8 cellular contexts compared by ENCODE assay signal in genomic region chr16:89256651-89257254, GRCh38. TPM values are rescaled to one million over a fixed set of nuclear protein-coding genes. Genes with fewer than 3 reads are reported as not detected.
A peak's percentile ranks its signal among the peaks of the same experiment; 100 is the strongest.
DNase-seq lines count a peak whose midpoint lies in the region; ATAC-seq, FAIRE-seq and TF ChIP-seq lines count a peak whose summit lies in the region.

No MANE protein-coding gene starts in this region.

- H3K27me3 Mint-ChIP-seq in memory B cell, result peaks cover 16% of the 10 kb centered on the region

- H3K4me1 Mint-ChIP-seq in memory B cell, result peaks cover 8% of the 10 kb centered on the region

- H3K4me3 Mint-ChIP-seq in memory B cell, result peak overlapping the region; percentile 43

- H3K9me3 ChIP-seq in A549, result no peaks in the 10 kb centered on the region
- no peaks in the 10 kb centered on the region for H3K9me3 ChIP-seq in duodenal mucosa (ENCODE audit: control insufficient read depth in 1 of 2, low read length in 2 of 2)

- DNase-seq in A549 (ENCODE audit: low read depth in 1 of 2, low spot score in 1 of 2), result peak in 1 of 2 experiments; percentile 48
- DNase-seq in HUDEP-2 (lab: John Stamatoyannopoulos, UW; ENCODE audit: unreplicated experiment in 76 of 76), result peak in 62 of 76 experiments; percentile 15 to 84 (median 60)
- DNase-seq in activated CD4-positive, alpha-beta T cell treated with anti-CD3 and anti-CD28 coated beads, Interleukin-2, amount 50 U/mL, for 48 hours, result peak; percentile 75 to 81
- peak in 1 of 2 donors; percentile 37 for DNase-seq in memory B cell (ENCODE audit: low spot score in 2 of 2)
- peak; percentile 77 for DNase-seq in stimulated activated CD8-positive, alpha-beta memory T cell treated with anti-CD3 and anti-CD28 coated beads, Interleukin-12 subunit alpha, Interleukin-12 subunit beta, amount 100 ng/mL, for 4 hours (ENCODE audit: low read depth)
- DNase-seq in hippocampal formation (lab: John Stamatoyannopoulos, UW), result no peak

- H3K4me1 ChIP-seq in A549 (peaks cover 10% of the 10 kb centered on the region; the same call in 2 of the 3 replicates), duodenal mucosa (ENCODE audit: control insufficient read depth in 1 of 2, insufficient read depth in 2 of 2, low read length in 2 of 2) (peaks cover 0 to 5% of the 10 kb centered on the region in 2 donors)

- peak; percentile 58 to 70 for ATAC-seq in A549
- ATAC-seq in memory B cell (ENCODE audit: low read depth), result peak; percentile 72
- no peak for ATAC-seq in HG03175 (IDR thresholded peaks at IDR 0.05; ENCODE audit: unreplicated experiment)

- WGBS in A549 (ENCODE audit: missing lambda C conversion rate), result 58% methylated on average over 36 of the region's 57 CpGs

- H3K4me2 ChIP-seq in A549, result peak overlapping the region; percentile 66

- no peak for TF ChIP-seq RAD21 in A549 (conservative IDR thresholded peaks at IDR 0.05 in 1 of 2, IDR thresholded peaks at IDR 0.05 in 1 of 2)

- peak overlapping the region; percentile 64 to 78 for H3K9ac ChIP-seq in duodenal mucosa (ENCODE audit: low read depth in 1 of 2, low read length in 2 of 2)

- H3K27me3 ChIP-seq in duodenal mucosa (ENCODE audit: control insufficient read depth in 1 of 2, insufficient read depth in 2 of 2, low read length in 2 of 2), result no peaks in the 10 kb centered on the region

- H3K27ac ChIP-seq in A549 (peak overlapping the region; percentile 19 to 74; a peak in 2 of 6 replicates), duodenal mucosa (ENCODE audit: low read depth, low read length) (no peak overlapping the region)

- H3K36me3 Mint-ChIP-seq in memory B cell, result no peaks in the 10 kb centered on the region

- no peak overlapping the region for H3K27ac Mint-ChIP-seq in memory B cell

- no peak for TF ChIP-seq POLR2A in A549 (IDR thresholded peaks at IDR 0.05; ENCODE audit: low read length)

- no peaks in the 10 kb centered on the region for H3K36me3 ChIP-seq in duodenal mucosa (ENCODE audit: control insufficient read depth in 1 of 2, insufficient read depth in 2 of 2, low read length in 2 of 2)

- CTCF ChIA-PET in A549 (lab: Yijun Ruan, JAX), result no interaction called here

- no peak for TF ChIP-seq EP300 in A549 (IDR thresholded peaks at IDR 0.05)

- no peak for FAIRE-seq in A549 (lab: Jason Lieb, UNC)

- no peak for TF ChIP-seq CTCF in A549 (IDR thresholded peaks at IDR 0.05)

- POLR2A ChIA-PET in A549 (lab: Yijun Ruan, JAX), result no interaction called here

- H3K9me3 Mint-ChIP-seq in memory B cell, result peaks cover 1% of the 10 kb centered on the region

- H3K4me3 ChIP-seq in A549 (no peak overlapping the region; the same call in 2 of the 3 replicates), duodenal mucosa (ENCODE audit: low read depth in 1 of 2, low read length in 2 of 2) (peak overlapping the region; percentile 68 to 73)

TF ChIP-seq in A549, 52 proteins besides CTCF, POLR2A, EP300 and RAD21:
- TF ChIP-seq MAFK (IDR thresholded peaks at IDR 0.05; ENCODE audit: partially characterized antibody), result no peak
- no peak for TF ChIP-seq MAZ (IDR thresholded peaks at IDR 0.05; ENCODE audit: borderline replicate concordance, low read depth, low read length)
- TF ChIP-seq CHD4 (IDR thresholded peaks at IDR 0.05; ENCODE audit: borderline replicate concordance), result no peak
- no peak for TF ChIP-seq HOXB5 (CRISPR knock-in tag; IDR thresholded peaks at IDR 0.05)
- no peak for TF ChIP-seq BCL3 (IDR thresholded peaks at IDR 0.05)
- TF ChIP-seq, protein P1, sequence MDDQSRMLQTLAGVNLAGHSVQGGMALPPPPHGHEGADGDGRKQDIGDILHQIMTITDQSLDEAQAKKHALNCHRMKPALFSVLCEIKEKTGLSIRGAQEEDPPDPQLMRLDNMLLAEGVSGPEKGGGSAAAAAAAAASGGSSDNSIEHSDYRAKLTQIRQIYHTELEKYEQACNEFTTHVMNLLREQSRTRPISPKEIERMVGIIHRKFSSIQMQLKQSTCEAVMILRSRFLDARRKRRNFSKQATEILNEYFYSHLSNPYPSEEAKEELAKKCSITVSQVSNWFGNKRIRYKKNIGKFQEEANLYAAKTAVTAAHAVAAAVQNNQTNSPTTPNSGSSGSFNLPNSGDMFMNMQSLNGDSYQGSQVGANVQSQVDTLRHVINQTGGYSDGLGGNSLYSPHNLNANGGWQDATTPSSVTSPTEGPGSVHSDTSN (IDR thresholded peaks at IDR 0.05), result no peak
- TF ChIP-seq, protein P2, sequence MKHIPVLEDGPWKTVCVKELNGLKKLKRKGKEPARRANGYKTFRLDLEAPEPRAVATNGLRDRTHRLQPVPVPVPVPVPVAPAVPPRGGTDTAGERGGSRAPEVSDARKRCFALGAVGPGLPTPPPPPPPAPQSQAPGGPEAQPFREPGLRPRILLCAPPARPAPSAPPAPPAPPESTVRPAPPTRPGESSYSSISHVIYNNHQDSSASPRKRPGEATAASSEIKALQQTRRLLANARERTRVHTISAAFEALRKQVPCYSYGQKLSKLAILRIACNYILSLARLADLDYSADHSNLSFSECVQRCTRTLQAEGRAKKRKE (CRISPR knock-in tag; IDR thresholded peaks at IDR 0.05; ENCODE audit: low read depth), result no peak
- no peak for TF ChIP-seq HEYL (CRISPR knock-in tag; IDR thresholded peaks at IDR 0.05)
- no peak for TF ChIP-seq HOXA7 (CRISPR knock-in tag; IDR thresholded peaks at IDR 0.05)
- TF ChIP-seq MYC (IDR thresholded peaks at IDR 0.05; ENCODE audit: borderline replicate concordance, low read length), result no peak
- TF ChIP-seq, protein P3, sequence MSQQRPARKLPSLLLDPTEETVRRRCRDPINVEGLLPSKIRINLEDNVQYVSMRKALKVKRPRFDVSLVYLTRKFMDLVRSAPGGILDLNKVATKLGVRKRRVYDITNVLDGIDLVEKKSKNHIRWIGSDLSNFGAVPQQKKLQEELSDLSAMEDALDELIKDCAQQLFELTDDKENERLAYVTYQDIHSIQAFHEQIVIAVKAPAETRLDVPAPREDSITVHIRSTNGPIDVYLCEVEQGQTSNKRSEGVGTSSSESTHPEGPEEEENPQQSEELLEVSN (IDR thresholded peaks at IDR 0.05; ENCODE audit: borderline replicate concordance, low read depth), result peak; percentile 72; the same call in 1 of the 2 replicates
- no peak for TF ChIP-seq CHD2 (IDR thresholded peaks at IDR 0.05; ENCODE audit: low read length, partially characterized antibody)
- no peak for TF ChIP-seq NPAS2 (CRISPR knock-in tag; IDR thresholded peaks at IDR 0.05; ENCODE audit: borderline replicate concordance)
- TF ChIP-seq POLR2AphosphoS2 (conservative IDR thresholded peaks at IDR 0.05; ENCODE audit: low read length), result no peak
- TF ChIP-seq FOSL2 (IDR thresholded peaks at IDR 0.05), result 0 out of 2 replicates have a peak, but pooled peaks have one; percentile 8
- peak; percentile 58 for TF ChIP-seq FOSL2 (CRISPR knock-in tag; IDR thresholded peaks at IDR 0.05)
- TF ChIP-seq PHF8 (IDR thresholded peaks at IDR 0.05; ENCODE audit: borderline replicate concordance, low read depth), result no peak
- no peak for TF ChIP-seq RARB (CRISPR knock-in tag; IDR thresholded peaks at IDR 0.05)
- no peak for TF ChIP-seq SREBF2 (IDR thresholded peaks at IDR 0.05)
- TF ChIP-seq JUN (IDR thresholded peaks at IDR 0.05), result no peak
- TF ChIP-seq ZSCAN20 (CRISPR knock-in tag; IDR thresholded peaks at IDR 0.05), result no peak
- TF ChIP-seq CBX8 (IDR thresholded peaks at IDR 0.05), result no peak
- peak; percentile 67; the same call in 1 of the 2 replicates for TF ChIP-seq MAX (IDR thresholded peaks at IDR 0.05)
- TF ChIP-seq ZFP36 (IDR thresholded peaks at IDR 0.05; ENCODE audit: borderline replicate concordance, partially characterized antibody), result no peak
- TF ChIP-seq TFCP2L1 (CRISPR knock-in tag; IDR thresholded peaks at IDR 0.05), result no peak

RNA-seq across cellular contexts. Expression of gene ZNF778, which starts 39.2 kb away (rescaled TPM):
- polyA plus RNA-seq in A549 (2011; rRNA removed) (9.5 and 10.5 TPM in 2 replicates), A549 (2017; fragmentation: RNase III; extraction: RNeasy Plus Mini Kit Qiagen cat#74134 plus additional on column Dnase treatment) (5.8 to 7.0 TPM (median 7.0 TPM) in 3 replicates)
- 3.9 and 4.5 TPM in 2 replicates for polyA plus RNA-seq in A549 (2012; cell fraction: cytosol; rRNA removed)
- polyA plus RNA-seq in A549 (2012; cell fraction: nucleus; rRNA removed), result 2.6 and 3.2 TPM in 2 replicates
- 11.7 and 12.7 TPM in 2 replicates for polyA minus RNA-seq in A549 (2011; rRNA and poly(A)+ RNA removed)

RNA-seq across cellular contexts. Expression of gene SLC22A31, which starts 56.4 kb away (rescaled TPM):
- polyA plus RNA-seq in A549 (2011; rRNA removed) (0.36 and 0.42 TPM in 2 replicates), A549 (2017; fragmentation: RNase III; extraction: RNeasy Plus Mini Kit Qiagen cat#74134 plus additional on column Dnase treatment) (0.77 to 1.1 TPM (median 0.98 TPM) in 3 replicates)
- polyA plus RNA-seq in A549 (2012; cell fraction: cytosol; rRNA removed), result 0.67 and 1.2 TPM in 2 replicates
- polyA plus RNA-seq in A549 (2012; cell fraction: nucleus; rRNA removed), result 15.1 and 16.4 TPM in 2 replicates
- polyA minus RNA-seq in A549 (2011; rRNA and poly(A)+ RNA removed), result 0.15 TPM in 1 of 2 replicates, not detected in the other

Comparison
In these comparisons a context has a peak if more than half of its experiments do, and no peak if none do; other contexts are left out.
1. DNase-seq: peak in HUDEP-2 (62 of 76), activated CD4-positive, alpha-beta T cell treated with anti-CD3 and anti-CD28 coated beads, Interleukin-2, amount 50 U/mL, for 48 hours (2 of 2) and stimulated activated CD8-positive, alpha-beta memory T cell treated with anti-CD3 and anti-CD28 coated beads, Interleukin-12 subunit alpha, Interleukin-12 subunit beta, amount 100 ng/mL, for 4 hours (single experiment); none in hippocampal formation (0 of 2).